28 cellular contexts compared by ENCODE assay signal in genomic region chr7:124945680-124946079, GRCh38.
"Had no signal": no experiment of that assay in that cellular context is flagged by ENCODE, and none has a peak within 500 bp of the region (broad histone marks: within the 10 kb centered on the region; RNA-seq: fewer than 3 reads in every experiment).

No MANE protein-coding gene starts in this region.

- H3K27ac Mint-ChIP-seq: dendritic cell treated with granulocyte-macrophage colony-stimulating factor and Interleukin-4, amounts not matched to agents 40 ng/mL and 50 ng/mL, for 4 days; effector memory CD8-positive, alpha-beta T cell; endodermal cell; mesothelial cell of epicardium; naive B cell had no signal

- H3K27me3 Mint-ChIP-seq: dendritic cell treated with granulocyte-macrophage colony-stimulating factor and Interleukin-4, amounts not matched to agents 40 ng/mL and 50 ng/mL, for 4 days had no signal

- H3K9me3 Mint-ChIP-seq: effector memory CD8-positive, alpha-beta T cell had no signal

- H3K27me3 ChIP-seq: colonic mucosa, esophagus squamous epithelium, gastrocnemius medialis, heart right ventricle, left lung had no signal

- FAIRE-seq: endometrium, islet of Langerhans, keratinocyte had no signal

- H3K27ac ChIP-seq: colonic mucosa, epithelial cell of prostate, esophagus squamous epithelium, gastrocnemius medialis, heart right ventricle, left lung, lower lobe of right lung had no signal

- H3K4me3 Mint-ChIP-seq: dendritic cell treated with granulocyte-macrophage colony-stimulating factor and Interleukin-4, amounts not matched to agents 40 ng/mL and 50 ng/mL, for 4 days; effector memory CD8-positive, alpha-beta T cell; endodermal cell; mesothelial cell of epicardium; naive B cell had no signal

- DNase-seq: colonic mucosa; cortex of kidney; effector CD8-positive, alpha-beta T cell; effector memory CD8-positive, alpha-beta T cell; endodermal cell; erythroblast; esophagus squamous epithelium; foreskin fibroblast; foreskin melanocyte; gastrocnemius medialis; glutamatergic neuron; head of caudate nucleus; heart right ventricle; hippocampal formation; left cardiac atrium; left lung; left ventricle myocardium superior; lower lobe of right lung; mesenchymal stem cell; mucosa of descending colon; naive B cell had no signal

- H3K4me3 ChIP-seq: colonic mucosa, esophagus squamous epithelium, gastrocnemius medialis, heart right ventricle, left lung, lower lobe of right lung, mucosa of descending colon had no signal

- H3K4me1 Mint-ChIP-seq: mesothelial cell of epicardium, naive B cell had no signal

- H3K36me3 ChIP-seq: colonic mucosa, esophagus squamous epithelium, gastrocnemius medialis, heart right ventricle, left lung, lower lobe of right lung had no signal

- H3K4me1 ChIP-seq: colonic mucosa, esophagus squamous epithelium, gastrocnemius medialis, heart right ventricle, left lung, lower lobe of right lung had no signal

- ATAC-seq: effector memory CD8-positive, alpha-beta T cell; esophagus mucosa; gastrocnemius medialis; heart right ventricle; left cardiac atrium; left lung; left ventricle myocardium superior; lower lobe of right lung; mucosa of descending colon had no signal

- H3K9me3 ChIP-seq: colonic mucosa, esophagus squamous epithelium, gastrocnemius medialis, lower lobe of right lung, mucosa of descending colon had no signal

- H3K36me3 Mint-ChIP-seq: mesothelial cell of epicardium had no signal
